8 cellular contexts compared by ENCODE assay signal in the genomic region with DNA sequence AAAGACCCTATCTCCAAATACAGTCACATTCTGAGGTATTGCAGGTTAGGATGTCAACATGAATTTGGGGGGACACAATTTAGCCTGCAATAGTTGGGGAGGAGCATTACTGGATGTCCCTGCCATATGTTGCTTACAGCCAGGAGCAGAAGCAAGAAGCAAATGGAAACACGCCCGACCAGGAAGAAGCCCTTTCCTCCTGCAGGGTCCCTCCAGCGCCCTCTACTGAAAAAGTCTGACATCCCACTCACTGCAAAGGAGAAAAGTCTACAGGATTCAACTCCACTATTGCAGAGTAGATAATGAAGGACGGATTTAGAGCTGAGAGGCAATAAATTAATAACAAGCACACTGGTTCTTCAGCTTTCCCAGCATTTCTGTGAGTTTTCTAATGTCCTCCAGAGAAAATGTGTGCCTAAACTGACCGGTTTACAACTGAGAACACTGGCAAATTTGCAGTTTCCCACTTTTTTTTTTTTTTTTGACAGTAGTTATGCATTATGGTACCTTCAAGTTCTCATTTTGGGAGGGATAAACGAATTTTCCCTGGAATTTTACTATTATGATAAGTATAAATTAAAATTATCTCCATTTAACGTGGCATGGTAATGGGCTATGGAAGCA. TPM values are rescaled to one million over a fixed set of nuclear protein-coding genes. Genes with fewer than 3 reads are reported as not detected.
A peak's percentile ranks its signal among the peaks of the same experiment; 100 is the strongest.
DNase-seq lines count a peak whose midpoint lies in the region; ATAC-seq lines count a peak whose summit lies in the region.

No MANE protein-coding gene starts in this region.

- H3K27me3 ChIP-seq in H7 (ENCODE audit: control insufficient read depth, insufficient read depth, low read length): no peaks in the 10 kb centered on the region
- H3K27me3 ChIP-seq in adipocyte (replicated peaks; ENCODE audit: control insufficient read depth, insufficient read depth, low read length): no peaks in the 10 kb centered on the region

- H3K4me3 ChIP-seq in H7 (ENCODE audit: insufficient read depth, low read depth, low read length): no peak overlapping the region
- no peak overlapping the region for H3K4me3 ChIP-seq in adipocyte (ENCODE audit: low read length)

- H3K9me3 ChIP-seq in adipocyte (ENCODE audit: control insufficient read depth, low read length): no peaks in the 10 kb centered on the region

- peaks cover 45% of the 10 kb centered on the region for H3K4me1 ChIP-seq in adipocyte (ENCODE audit: control insufficient read depth, insufficient read depth, low read length)

- no peaks in the 10 kb centered on the region for H3K36me3 ChIP-seq in H7 (replicated peaks; ENCODE audit: control insufficient read depth, insufficient read depth, low read length)
- no peaks in the 10 kb centered on the region for H3K36me3 ChIP-seq in adipocyte (ENCODE audit: control insufficient read depth, insufficient read depth, low read length, severe bottlenecking)

- H3K9ac ChIP-seq in adipocyte (ENCODE audit: low read length): peak overlapping the region; percentile 15

- peaks cover 0 to 17% (median 6%) of the 10 kb centered on the region in 3 donors for H3K36me3 Mint-ChIP-seq in immature natural killer cell

- ATAC-seq in HG03571 (IDR thresholded peaks at IDR 0.05; ENCODE audit: unreplicated experiment): no peak

- peaks cover 56 to 59% of the 10 kb centered on the region in 2 donors for H3K4me1 Mint-ChIP-seq in immature natural killer cell

- peak overlapping the region; percentile 27 to 85 (median 80) for H3K27ac Mint-ChIP-seq in immature natural killer cell

- H3K27me3 Mint-ChIP-seq in immature natural killer cell (ENCODE audit: low read depth in 3 of 3): no peaks in the 10 kb centered on the region

- no peaks in the 10 kb centered on the region for H3K9me3 Mint-ChIP-seq in immature natural killer cell

- DNase-seq in DMS114 treated with DMSO at 0.1 percent for 48 hours (lab: John Stamatoyannopoulos, UW; ENCODE audit: unreplicated experiment): peak; percentile 18
- peak; percentile 69 for DNase-seq in H7
- peak; percentile 15 for DNase-seq in NCI-H146 treated with DMSO at 0.1 percent for 48 hours (lab: John Stamatoyannopoulos, UW; ENCODE audit: unreplicated experiment)
- DNase-seq in T-helper 1 cell: peak; percentile 28 to 78 (median 63)
- DNase-seq in adipocyte (ENCODE audit: low read depth): peak; percentile 65
- peak; percentile 72 to 81 (median 79) for DNase-seq in immature natural killer cell
- DNase-seq in stimulated activated CD4-positive, alpha-beta T cell treated with anti-CD3 and anti-CD28 coated beads, Interleukin-4, amount 100 ng/mL, for 4 hours: peak; percentile 49 to 71

- peak overlapping the region; percentile 55 to 72 (median 59) for H3K4me3 Mint-ChIP-seq in immature natural killer cell

RNA-seq across cellular contexts. Expression of gene COQ2, which starts 31.7 kb away (rescaled TPM):
- 15.9 and 17.1 TPM in 2 replicates for total RNA-seq in H7 (2014; rRNA removed; shearing (Covaris generic))
- polyA plus RNA-seq in immature natural killer cell: 1 to 10 TPM; 5.8 to 7.8 (median 7.5) TPM

Comparison
In these comparisons a context has a peak if more than half of its experiments do, and no peak if none do; other contexts are left out.
1. DNase-seq: peak in every context shown above with its lines; median percentile 79 in immature natural killer cell; 69 in H7; 65 in adipocyte; 63 in T-helper 1 cell; 60 in stimulated activated CD4-positive, alpha-beta T cell treated with anti-CD3 and anti-CD28 coated beads, Interleukin-4, amount 100 ng/mL, for 4 hours; 18 in DMS114 treated with DMSO at 0.1 percent for 48 hours; 15 in NCI-H146 treated with DMSO at 0.1 percent for 48 hours.